In genomic region chr4:76484654-76485053, GRCh38 we compare ENCODE assay signal across 1 cellular context.
TF ChIP-seq lines count a peak whose summit lies in the region.

No MANE protein-coding gene starts in this region.

TF ChIP-seq in WTC11, 78 proteins besides CTCF, POLR2A, EP300 and RAD21 (continued from another document):
- TF ChIP-seq ZNF532 (CRISPR knock-in tag; IDR thresholded peaks at IDR 0.05; ENCODE audit: borderline replicate concordance) (no peak), AR (CRISPR knock-in tag; IDR thresholded peaks at IDR 0.05) (no peak), ZSCAN18 (CRISPR knock-in tag; IDR thresholded peaks at IDR 0.05) (no peak), USF2 (CRISPR knock-in tag; IDR thresholded peaks at IDR 0.05) (no peak)
